In genomic region chr2:144426981-144427479, GRCh38 we compare ENCODE assay signal across 11 cellular contexts.
DNase-seq lines count a peak whose midpoint lies in the region; ATAC-seq, FAIRE-seq and TF ChIP-seq lines count a peak whose summit lies in the region.
"Had no signal": no experiment of that assay in that cellular context is flagged by ENCODE, and none has a peak within 500 bp of the region (broad histone marks: within the 10 kb centered on the region; RNA-seq: fewer than 3 reads in every experiment).

No MANE protein-coding gene starts in this region.

- no peak for ATAC-seq in psoas muscle
- no peak for ATAC-seq in GM18868 (IDR thresholded peaks at IDR 0.05; ENCODE audit: unreplicated experiment)
- ATAC-seq in GM18519 (IDR thresholded peaks at IDR 0.05; ENCODE audit: low FRiP score, unreplicated experiment) = no peak
- ATAC-seq in omental fat pad (ENCODE audit: low FRiP score) = no peak

- no peak overlapping the region for H3K4me3 ChIP-seq in liver (ENCODE audit: low read depth in 1 of 3, low read length in 3 of 3)
- H3K4me3 ChIP-seq in psoas muscle = no peak overlapping the region

- no peaks in the 10 kb centered on the region for H3K9me3 ChIP-seq in liver (ENCODE audit: control insufficient read depth in 4 of 4, low read length in 3 of 4)
- H3K9me3 ChIP-seq in psoas muscle = no peaks in the 10 kb centered on the region

- 33% methylated on average over 4 of the region's 4 CpGs for WGBS in liver
- WGBS in psoas muscle, 3 donors = 39 to 50% (median 49%) methylated on average over 4 of the region's 4 CpGs

- H3K27ac ChIP-seq in caudate nucleus (ENCODE audit: low read depth, low read length) = peak overlapping the region; percentile 88
- peak overlapping the region; percentile 0 to 23 for H3K27ac ChIP-seq in liver (ENCODE audit: low read depth in 1 of 2, low read length in 2 of 2)
- H3K27ac ChIP-seq in psoas muscle = no peak overlapping the region

- no peak overlapping the region for H3K9ac ChIP-seq in liver (ENCODE audit: low read depth in 1 of 2, low read length in 2 of 2)

- H3K27me3 ChIP-seq in liver (ENCODE audit: control insufficient read depth in 4 of 4, insufficient read depth in 4 of 4, low read length in 3 of 4) (peaks cover 0 to 3% (median 0%) of the 10 kb centered on the region in 4 donors), psoas muscle (ENCODE audit: insufficient read depth in 3 of 3, low read length in 2 of 3) (no peaks in the 10 kb centered on the region)

- peak; percentile 13 to 20 for TF ChIP-seq RAD21 in liver (IDR thresholded peaks at IDR 0.05)

- DNase-seq in HTR-8/SVneo (ENCODE audit: insufficient read length, low spot score) (peak; percentile 8), caudate nucleus (lab: John Stamatoyannopoulos, UW) (no peak), superior temporal gyrus (ENCODE audit: extremely low spot score) (peak; percentile 79), psoas muscle (no peak), omental fat pad (ENCODE audit: low spot score) (no peak)
- DNase-seq: GOT3; hippocampal formation; stimulated activated CD4-positive, alpha-beta T cell treated with anti-CD3 and anti-CD28 coated beads, Interleukin-4, amount 100 ng/mL, for 24 hours had no signal

- no peaks in the 10 kb centered on the region for H3K4me1 ChIP-seq in liver (ENCODE audit: control insufficient read depth in 4 of 4, insufficient read depth in 4 of 4, low read length in 3 of 4)
- peaks cover 34% of the 10 kb centered on the region for H3K4me1 ChIP-seq in psoas muscle

- FAIRE-seq in HTR-8/SVneo (lab: Jason Lieb, UNC) = no peak

- intact Hi-C loops in psoas muscle (cut with DNase I) = no loop called here

- H3K36me3 ChIP-seq in liver (ENCODE audit: control insufficient read depth in 4 of 4, insufficient read depth in 3 of 4, low read depth in 1 of 4, low read length in 3 of 4) (no peaks in the 10 kb centered on the region), psoas muscle (ENCODE audit: insufficient read depth in 1 of 2, low read depth in 1 of 2) (peaks cover 0 to 41% of the 10 kb centered on the region in 2 donors)

- no peak for TF ChIP-seq CTCF in liver (IDR thresholded peaks at IDR 0.05; ENCODE audit: low read depth, low read length, missing input control)
- no peak for TF ChIP-seq CTCF in psoas muscle (IDR thresholded peaks at IDR 0.05)
- TF ChIP-seq CTCF in omental fat pad (IDR thresholded peaks at IDR 0.05) = no peak

TF ChIP-seq in liver, 16 proteins besides CTCF, POLR2A, EP300 and RAD21:
- TF ChIP-seq SP1 (IDR thresholded peaks at IDR 0.05) (peak; percentile 16), FOXA2 (IDR thresholded peaks at IDR 0.05) (no peak)

Comparison
In these comparisons a context has a peak if more than half of its experiments do, and no peak if none do; other contexts are left out.
1. DNase-seq: peak in HTR-8/SVneo (single experiment) and superior temporal gyrus (single experiment); none in caudate nucleus (0 of 61), psoas muscle (0 of 2) and omental fat pad (single experiment).